Comparison of ENCODE assay signal across 12 cellular contexts in the genomic region with DNA sequence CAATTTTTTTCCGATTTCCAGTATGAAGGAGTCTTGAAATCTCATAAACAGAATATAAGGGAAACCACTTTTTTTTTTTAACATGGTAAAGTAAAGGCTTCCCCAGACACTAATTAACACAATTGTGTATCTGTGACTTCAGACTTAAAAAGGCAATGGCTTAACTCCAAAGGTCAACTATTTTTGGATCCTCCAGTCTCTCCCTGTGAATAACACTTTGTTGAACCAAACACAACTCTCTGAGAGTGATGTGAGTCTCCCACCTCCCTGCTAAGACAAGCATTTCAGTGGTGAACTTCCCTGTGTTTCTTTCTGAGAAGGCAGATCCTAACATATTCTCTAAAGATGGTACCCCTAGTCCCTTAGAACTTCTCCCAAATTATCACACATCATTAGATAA.
"Had no signal": no experiment of that assay in that cellular context is flagged by ENCODE, and none has a peak within 500 bp of the region (broad histone marks: within the 10 kb centered on the region; RNA-seq: fewer than 3 reads in every experiment).

No MANE protein-coding gene starts in this region.

- H3K9me3 ChIP-seq: psoas muscle, SK-N-SH, upper lobe of right lung had no signal

- H3K9ac ChIP-seq: SK-N-SH had no signal

- H3K27me3 ChIP-seq: upper lobe of right lung had no signal

- H3K4me2 ChIP-seq: SK-N-SH had no signal

- DNase-seq: activated CD4-positive, alpha-beta T cell treated with anti-CD3 and anti-CD28 coated beads, Interleukin-2, amount 10 ng/mL, durations not matched to agents 7 days and 5 days; activated CD4-positive, CD25-positive, alpha-beta regulatory T cell; activated CD8-positive, alpha-beta memory T cell treated with anti-CD3 and anti-CD28 coated beads for 24 hours; activated naive CD4-positive, alpha-beta T cell treated with anti-CD3 and anti-CD28 coated beads, Interleukin-2, amount 50 U/mL, for 16 hours; activated T-cell treated with anti-CD3 and anti-CD28 coated beads for 4 hours; amniotic stem cell; midbrain; psoas muscle; SK-N-SH; stimulated activated CD4-positive, alpha-beta T cell treated with anti-CD3 and anti-CD28 coated beads, Interleukin-2, amount 100 ng/mL, for 48 hours; stimulated activated naive CD8-positive, alpha-beta T cell treated with anti-CD3 and anti-CD28 coated beads, Interleukin-15, Interleukin-2, amounts not matched to agents 100 U/mL and 50 U/mL, for 24 hours; upper lobe of right lung had no signal

- H3K27ac ChIP-seq: psoas muscle, upper lobe of right lung had no signal

- H3K4me3 ChIP-seq: psoas muscle, upper lobe of right lung had no signal

- H3K4me1 ChIP-seq: psoas muscle had no signal

- H3K36me3 ChIP-seq: upper lobe of right lung had no signal

- ATAC-seq: psoas muscle; stimulated activated naive CD8-positive, alpha-beta T cell treated with anti-CD3 and anti-CD28 coated beads, Interleukin-15, Interleukin-2, amounts not matched to agents 100 U/mL and 50 U/mL, for 24 hours; upper lobe of right lung had no signal
